ENCODE assay signal across 9 cellular contexts in the genomic region with DNA sequence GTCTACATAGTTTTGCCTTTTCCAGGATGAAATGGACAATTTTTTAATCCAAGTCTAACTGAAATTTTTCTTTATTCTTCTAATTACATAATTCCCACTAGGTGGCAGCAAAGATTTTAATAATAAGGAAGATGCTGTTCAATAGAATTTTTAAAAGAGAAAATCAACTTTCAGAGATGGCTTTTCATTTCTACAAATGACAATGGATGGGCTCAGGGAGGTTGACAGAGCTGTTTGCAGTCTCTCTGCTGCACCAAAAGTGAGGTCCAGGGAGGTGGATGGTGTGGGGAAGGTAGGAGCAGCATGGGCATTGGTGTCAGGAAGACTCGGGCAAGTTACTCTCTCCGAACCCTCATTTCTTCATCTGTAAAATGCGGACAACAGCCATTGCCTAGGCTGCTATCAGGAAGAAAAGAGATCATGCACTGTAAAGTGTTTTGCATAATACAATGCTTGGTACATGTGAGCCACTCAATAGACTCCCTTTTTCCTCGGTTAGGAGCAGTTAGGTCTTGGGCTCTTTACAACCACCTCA.
DNase-seq lines count a peak whose midpoint lies in the region; ATAC-seq and TF ChIP-seq lines count a peak whose summit lies in the region.
"Had no signal": no experiment of that assay in that cellular context is flagged by ENCODE, and none has a peak within 500 bp of the region (broad histone marks: within the 10 kb centered on the region; RNA-seq: fewer than 3 reads in every experiment).

No MANE protein-coding gene starts in this region.

- TF ChIP-seq CTCF in colonic mucosa (IDR thresholded peaks at IDR 0.05) = peak; percentile 44

- no peaks in the 10 kb centered on the region for H3K27me3 ChIP-seq in colonic mucosa
- H3K27me3 ChIP-seq in mucosa of rectum (ENCODE audit: control insufficient read depth in 2 of 2, insufficient read depth in 2 of 2, low read length in 2 of 2) = no peaks in the 10 kb centered on the region

- H3K4me1 ChIP-seq in colonic mucosa (no peaks in the 10 kb centered on the region), mucosa of rectum (ENCODE audit: control insufficient read depth in 2 of 2, insufficient read depth in 2 of 2, low read length in 2 of 2) (peaks cover 15% of the 10 kb centered on the region in 2 donors)

- H3K9ac ChIP-seq in colonic mucosa (ENCODE audit: low read depth in 2 of 2, low read length in 2 of 2) = peak overlapping the region in 1 of 2 donors; percentile 41
- peak overlapping the region in 1 of 2 donors; percentile 35 for H3K9ac ChIP-seq in mucosa of rectum (ENCODE audit: low read depth in 1 of 2, low read length in 2 of 2)

- peak overlapping the region; percentile 52 for H3K27ac ChIP-seq in colonic mucosa
- H3K27ac ChIP-seq in mucosa of rectum (ENCODE audit: low read depth in 2 of 2, low read length in 2 of 2) = peak overlapping the region; percentile 39 to 63

- H3K9me3 ChIP-seq in colonic mucosa = no peaks in the 10 kb centered on the region
- H3K9me3 ChIP-seq in mucosa of rectum (ENCODE audit: control insufficient read depth in 2 of 2, low read length in 2 of 2) = no peaks in the 10 kb centered on the region

- intact Hi-C loops in colonic mucosa (cut with DNase I) = loop anchor here (2.0 to 10.0 kb wide), 2 partner anchors 84 to 144 kb away; no protein-coding TSS in a partner anchor

- H3K36me3 ChIP-seq in colonic mucosa (no peaks in the 10 kb centered on the region), mucosa of rectum (ENCODE audit: control insufficient read depth in 2 of 2, insufficient read depth in 2 of 2, low read length in 2 of 2) (no peaks in the 10 kb centered on the region)

- H3K4me3 ChIP-seq in colonic mucosa (no peak overlapping the region), mucosa of rectum (ENCODE audit: low read length in 2 of 2) (peak overlapping the region; percentile 45 to 58)
- H3K4me3 ChIP-seq: skin epidermis had no signal

- DNase-seq in NCI-H82 (lab: John Stamatoyannopoulos, UW) (peak; percentile 57), NCI-H82 treated with DMSO at 0.1 percent for 48 hours (lab: John Stamatoyannopoulos, UW; ENCODE audit: unreplicated experiment) (no peak), NCI-H510A (lab: John Stamatoyannopoulos, UW) (peak; percentile 46), colonic mucosa (no peak), OCI-M2 (lab: John Stamatoyannopoulos, UW; ENCODE audit: unreplicated experiment) (no peak), GDM1 (lab: John Stamatoyannopoulos, UW) (no peak)

- ATAC-seq in HG02798 (IDR thresholded peaks at IDR 0.05; ENCODE audit: poor library complexity, unreplicated experiment) = no peak

Comparison
In these comparisons a context has a peak if more than half of its experiments do, and no peak if none do; other contexts are left out.
1. DNase-seq: peak in NCI-H82 (single experiment) and NCI-H510A (single experiment); none in NCI-H82 treated with DMSO at 0.1 percent for 48 hours (single experiment), colonic mucosa (single experiment), OCI-M2 (single experiment) and GDM1 (single experiment).